In the genomic region with DNA sequence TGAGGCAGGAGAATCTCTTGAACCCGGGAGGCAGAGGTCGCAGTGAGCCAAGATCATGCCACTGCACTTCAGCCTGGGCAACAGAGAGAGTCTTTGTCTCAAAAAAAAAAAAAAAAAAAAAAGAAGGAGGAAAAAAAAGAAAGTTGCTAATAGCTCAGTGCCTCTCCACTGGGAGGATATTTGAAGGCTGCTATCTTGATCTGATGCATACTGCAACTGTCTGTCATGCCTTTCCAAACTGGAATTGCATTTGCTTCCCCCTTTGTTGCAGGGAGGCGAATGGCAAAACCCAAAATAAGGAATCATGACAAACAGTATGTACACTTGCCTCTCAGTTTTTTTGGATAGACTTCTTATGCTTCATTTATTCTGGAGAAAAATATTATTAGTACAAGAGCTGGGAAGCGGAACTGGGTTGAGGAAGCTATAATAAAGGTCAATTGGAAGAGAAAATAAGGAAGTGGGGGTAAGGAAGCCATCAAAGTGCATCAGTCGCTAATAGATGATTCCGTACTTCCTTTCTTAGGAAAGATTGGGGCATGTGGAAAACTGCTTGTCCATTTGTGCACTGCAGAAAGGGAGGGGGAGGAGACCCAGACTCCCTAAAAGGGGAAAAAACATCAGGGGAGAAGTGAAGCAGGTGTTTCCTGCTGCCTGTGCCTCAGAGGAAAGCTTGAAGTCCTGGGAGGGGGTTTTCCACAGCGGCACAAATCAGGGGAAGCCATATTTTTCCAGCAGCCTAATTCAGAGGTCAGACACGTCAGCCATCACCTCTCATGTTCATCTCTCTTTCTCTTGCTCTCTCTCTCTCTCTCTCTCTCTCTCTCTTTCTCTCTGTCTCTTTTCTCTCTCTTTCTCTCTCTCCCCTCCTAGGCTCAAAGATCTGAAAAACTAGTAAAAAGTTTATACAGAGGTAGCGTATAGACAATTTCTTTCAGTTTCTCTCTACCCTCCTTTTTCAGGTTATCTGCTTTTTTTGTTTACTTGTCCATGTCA, we compare ENCODE assay signal across 13 cellular contexts.
A peak's percentile ranks its signal among the peaks of the same experiment; 100 is the strongest.
DNase-seq lines count a peak whose midpoint lies in the region; ATAC-seq, FAIRE-seq and TF ChIP-seq lines count a peak whose summit lies in the region.
"Had no signal": no experiment of that assay in that cellular context is flagged by ENCODE, and none has a peak within 500 bp of the region (broad histone marks: within the 10 kb centered on the region; RNA-seq: fewer than 3 reads in every experiment).

No MANE protein-coding gene starts in this region.

- peaks cover 4% of the 10 kb centered on the region for H3K9me3 Mint-ChIP-seq in glutamatergic neuron (ENCODE audit: unreplicated experiment)

- ATAC-seq in heart left ventricle (peak in 3 of 4 donors; percentile 18 to 79 (median 31)), left cardiac atrium (no peak), HepG2 (no peak), HG03521 (IDR thresholded peaks at IDR 0.05; ENCODE audit: unreplicated experiment) (no peak)

- H3K27ac Mint-ChIP-seq in glutamatergic neuron (ENCODE audit: unreplicated experiment): peak overlapping the region; percentile 62

- H3K4me1 ChIP-seq in heart left ventricle: peaks cover 0 to 29% (median 11%) of the 10 kb centered on the region in 12 donors
- no peaks in the 10 kb centered on the region for H3K4me1 ChIP-seq in HepG2 (ENCODE audit: insufficient read depth, low read length)
- H3K4me1 ChIP-seq in esophagus squamous epithelium: peaks cover 0 to 6% (median 0%) of the 10 kb centered on the region in 3 donors

- H3K27me3 Mint-ChIP-seq in glutamatergic neuron (ENCODE audit: unreplicated experiment): peaks cover 6% of the 10 kb centered on the region

- intact Hi-C loops in heart left ventricle (cut with DNase I) (loop anchor here in 5 of 10 donors (5.0 to 10.0 kb wide), 4 partner anchors 166 to 554 kb away; no protein-coding TSS in a partner anchor), left cardiac atrium (cut with DNase I) (loop anchor here (5.0 to 10.0 kb wide), 2 partner anchors 354 to 464 kb away; a partner anchor contains a TSS), HepG2 (cut with micrococcal nuclease; ENCODE audit: unreplicated experiment) (no loop called here), esophagus squamous epithelium (cut with DNase I) (no loop called here)

- CTCF ChIA-PET in HepG2 (lab: Yijun Ruan, JAX; ENCODE audit: low intra/inter-chr PET ratio, low total read pairs): no interaction called here

- no TSS peak for BruUV-seq in HepG2 (replicated peaks; lab: Mats Ljungman, UMichigan)

- TF ChIP-seq EP300 in HepG2 (IDR thresholded peaks at IDR 0.05; ENCODE audit: low read depth in 2 of 2, low read length in 2 of 2): no peak
- no peak for TF ChIP-seq EP300 in HepG2 (CRISPR knock-in tag; IDR thresholded peaks at IDR 0.05; ENCODE audit: borderline replicate concordance)

- H3K36me3 ChIP-seq in heart left ventricle: no peaks in the 10 kb centered on the region
- H3K36me3 ChIP-seq in HepG2 (replicated peaks in 1 of 2; ENCODE audit: control insufficient read depth in 1 of 2, insufficient read depth in 2 of 2, low read length in 2 of 2): no peaks in the 10 kb centered on the region
- no peaks in the 10 kb centered on the region for H3K36me3 ChIP-seq in esophagus squamous epithelium
- H3K36me3 ChIP-seq: BE2C had no signal

- POLR2A ChIA-PET in HepG2 (lab: Yijun Ruan, JAX): no interaction called here

- H3K4me2 ChIP-seq in HepG2 (ENCODE audit: low read depth, low read length): no peak overlapping the region

- H4K20me1 ChIP-seq in HepG2 (ENCODE audit: insufficient read depth, low read length): no peaks in the 10 kb centered on the region

- H3K27me3 ChIP-seq in heart left ventricle (peaks cover 0 to 61% (median 0%) of the 10 kb centered on the region in 9 donors), HepG2 (ENCODE audit: control insufficient read depth in 1 of 2, insufficient read depth in 2 of 2, low read length in 2 of 2) (peaks cover 0 to 19% of the 10 kb centered on the region in 2 experiments; a peak in 2 of 5 replicates), esophagus squamous epithelium (peaks cover 0 to 18% (median 0%) of the 10 kb centered on the region in 4 donors)
- H3K27me3 ChIP-seq: BE2C had no signal

- H3K4me3 ChIP-seq in heart left ventricle (no peak overlapping the region), HepG2 (replicated peaks in 1 of 3; ENCODE audit: insufficient read depth in 1 of 3, low read depth in 2 of 3, low read length in 3 of 3) (no peak overlapping the region), esophagus squamous epithelium (no peak overlapping the region)

- H3K9ac ChIP-seq in HepG2 (ENCODE audit: insufficient read depth, low read depth, low read length): no peak overlapping the region

- H3K36me3 Mint-ChIP-seq in glutamatergic neuron (ENCODE audit: unreplicated experiment): no peaks in the 10 kb centered on the region

- in situ Hi-C loops in HepG2 (cut with HindIII; ENCODE audit: extremely low pct_ligation_motif_present, low pct_unique_long_range_greater_than_20kb): no loop called here

- H2AFZ ChIP-seq in HepG2 (ENCODE audit: low read length): no peak overlapping the region

- peak in 1 of 5 donors; percentile 15 for DNase-seq in heart left ventricle
- DNase-seq in left cardiac atrium: no peak
- DNase-seq in RPMI7951 (ENCODE audit: low read depth): peak; percentile 33
- no peak for DNase-seq in glutamatergic neuron
- peak; percentile 39 for DNase-seq in urothelium cell line (ENCODE audit: low spot score)
- DNase-seq in HepG2 (ENCODE audit: low spot score): no peak
- no peak for DNase-seq in esophagus squamous epithelium (lab: John Stamatoyannopoulos, UW)
- DNase-seq: BE2C, NCI-H1436 treated with DMSO at 0.1 percent for 48 hours, T1000 had no signal

- no peaks in the 10 kb centered on the region for H3K9me3 ChIP-seq in heart left ventricle
- H3K9me3 ChIP-seq in HepG2 (ENCODE audit: low read length): no peaks in the 10 kb centered on the region
- H3K9me3 ChIP-seq in esophagus squamous epithelium: no peaks in the 10 kb centered on the region
- H3K9me3 ChIP-seq: BE2C had no signal

- H3K27ac ChIP-seq in heart left ventricle: peak overlapping the region in 1 of 12 donors; percentile 11
- H3K27ac ChIP-seq in HepG2 (ENCODE audit: extremely low read length, insufficient read depth, low read length): no peak overlapping the region
- H3K27ac ChIP-seq in esophagus squamous epithelium: no peak overlapping the region
- H3K27ac ChIP-seq: epithelial cell of prostate had no signal

- no peaks in the 10 kb centered on the region for H3K79me2 ChIP-seq in HepG2 (ENCODE audit: insufficient read depth, low read length)

- TF ChIP-seq CTCF in heart left ventricle (IDR thresholded peaks at IDR 0.05): no peak
- TF ChIP-seq CTCF in glutamatergic neuron (IDR thresholded peaks at IDR 0.05; ENCODE audit: partially characterized antibody, unreplicated experiment): no peak
- no peak for TF ChIP-seq CTCF in HepG2 (CRISPR knock-in tag; IDR thresholded peaks at IDR 0.05)
- no peak for TF ChIP-seq CTCF in esophagus squamous epithelium (IDR thresholded peaks at IDR 0.05)

- 54 to 59% (median 57%) methylated on average over 9 of the region's 9 CpGs for WGBS in heart left ventricle, 4 donors
- WGBS in HepG2 (ENCODE audit: low lambda C conversion rate): 7% methylated on average over 9 of the region's 9 CpGs
- WGBS in esophagus squamous epithelium, 2 donors: 49 to 75% methylated on average over 9 of the region's 9 CpGs

- TF ChIP-seq POLR2A in heart left ventricle (IDR thresholded peaks at IDR 0.05) (no peak), HepG2 (IDR thresholded peaks at IDR 0.05; ENCODE audit: insufficient read depth in 1 of 2, low read depth in 2 of 2, low read length in 2 of 2) (no peak), esophagus squamous epithelium (IDR thresholded peaks at IDR 0.05) (no peak)

- peaks cover 25% of the 10 kb centered on the region for H3K4me1 Mint-ChIP-seq in glutamatergic neuron (ENCODE audit: low read depth, unreplicated experiment)

- no peak for TF ChIP-seq RAD21 in HepG2 (CRISPR knock-in tag; IDR thresholded peaks at IDR 0.05)

- H3K4me3 Mint-ChIP-seq in glutamatergic neuron (ENCODE audit: unreplicated experiment): peak overlapping the region; percentile 35

- FAIRE-seq in urothelium cell line (lab: Jason Lieb, UNC): no peak
- no peak for FAIRE-seq in HepG2 (lab: Jason Lieb, UNC)
- FAIRE-seq: G401.6 had no signal

TF ChIP-seq in HepG2, 621 proteins besides CTCF, POLR2A, EP300 and RAD21 (continues in another document):
- no peak for TF ChIP-seq ZBTB7B (CRISPR knock-in tag; IDR thresholded peaks at IDR 0.05)

Comparison
In these comparisons a context has a peak if more than half of its experiments do, and no peak if none do; other contexts are left out.
1. ATAC-seq: peak in heart left ventricle (3 of 4); none in left cardiac atrium (0 of 2), HepG2 (single experiment) and HG03521 (single experiment).
2. DNase-seq: peak in RPMI7951 (single experiment) and urothelium cell line (single experiment); none in left cardiac atrium (single experiment), glutamatergic neuron (single experiment), HepG2 (single experiment) and esophagus squamous epithelium (single experiment).
3. intact Hi-C loops: an anchor here in left cardiac atrium (5.0 to 10.0 kb wide); none called in HepG2 and esophagus squamous epithelium.